In the genomic region with DNA sequence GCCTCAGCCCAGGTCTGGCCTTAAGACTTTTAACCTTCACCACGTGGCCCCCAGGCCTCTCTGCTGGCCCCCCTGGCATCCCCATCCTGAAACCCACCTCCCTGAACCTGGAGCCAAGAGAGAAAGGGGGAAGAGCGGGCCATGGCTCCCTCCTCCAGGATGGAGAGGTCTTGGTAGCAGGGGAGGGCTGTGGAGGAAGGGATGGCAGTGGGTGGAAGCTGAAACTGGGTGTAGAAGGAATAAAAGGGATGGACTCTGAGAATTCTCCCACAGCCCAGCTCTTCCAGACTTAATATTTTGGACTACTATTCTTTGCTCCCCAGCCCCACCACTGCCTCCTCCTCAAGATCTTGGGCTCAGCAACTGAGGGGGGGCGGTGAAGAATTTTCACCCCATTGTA, we compare ENCODE assay signal across 1 cellular context.
TF ChIP-seq lines count a peak whose summit lies in the region.

No MANE protein-coding gene starts in this region.

TF ChIP-seq in SK-N-SH, 30 proteins besides CTCF, POLR2A, EP300 and RAD21 (continued from another document):
- TF ChIP-seq, protein P1, sequence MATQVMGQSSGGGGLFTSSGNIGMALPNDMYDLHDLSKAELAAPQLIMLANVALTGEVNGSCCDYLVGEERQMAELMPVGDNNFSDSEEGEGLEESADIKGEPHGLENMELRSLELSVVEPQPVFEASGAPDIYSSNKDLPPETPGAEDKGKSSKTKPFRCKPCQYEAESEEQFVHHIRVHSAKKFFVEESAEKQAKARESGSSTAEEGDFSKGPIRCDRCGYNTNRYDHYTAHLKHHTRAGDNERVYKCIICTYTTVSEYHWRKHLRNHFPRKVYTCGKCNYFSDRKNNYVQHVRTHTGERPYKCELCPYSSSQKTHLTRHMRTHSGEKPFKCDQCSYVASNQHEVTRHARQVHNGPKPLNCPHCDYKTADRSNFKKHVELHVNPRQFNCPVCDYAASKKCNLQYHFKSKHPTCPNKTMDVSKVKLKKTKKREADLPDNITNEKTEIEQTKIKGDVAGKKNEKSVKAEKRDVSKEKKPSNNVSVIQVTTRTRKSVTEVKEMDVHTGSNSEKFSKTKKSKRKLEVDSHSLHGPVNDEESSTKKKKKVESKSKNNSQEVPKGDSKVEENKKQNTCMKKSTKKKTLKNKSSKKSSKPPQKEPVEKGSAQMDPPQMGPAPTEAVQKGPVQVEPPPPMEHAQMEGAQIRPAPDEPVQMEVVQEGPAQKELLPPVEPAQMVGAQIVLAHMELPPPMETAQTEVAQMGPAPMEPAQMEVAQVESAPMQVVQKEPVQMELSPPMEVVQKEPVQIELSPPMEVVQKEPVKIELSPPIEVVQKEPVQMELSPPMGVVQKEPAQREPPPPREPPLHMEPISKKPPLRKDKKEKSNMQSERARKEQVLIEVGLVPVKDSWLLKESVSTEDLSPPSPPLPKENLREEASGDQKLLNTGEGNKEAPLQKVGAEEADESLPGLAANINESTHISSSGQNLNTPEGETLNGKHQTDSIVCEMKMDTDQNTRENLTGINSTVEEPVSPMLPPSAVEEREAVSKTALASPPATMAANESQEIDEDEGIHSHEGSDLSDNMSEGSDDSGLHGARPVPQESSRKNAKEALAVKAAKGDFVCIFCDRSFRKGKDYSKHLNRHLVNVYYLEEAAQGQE (IDR thresholded peaks at IDR 0.05; ENCODE audit: low read depth, low read length), result no peak
- TF ChIP-seq USF2 (IDR thresholded peaks at IDR 0.05; ENCODE audit: borderline replicate concordance, low read depth, low read length), result no peak
- no peak for TF ChIP-seq NFIC (IDR thresholded peaks at IDR 0.05; ENCODE audit: borderline replicate concordance)
